Comparison of ENCODE assay signal across 8 cellular contexts in genomic region chr5:69042500-69042899, GRCh38. TPM values are rescaled to one million over a fixed set of nuclear protein-coding genes. Genes with fewer than 3 reads are reported as not detected.
DNase-seq lines count a peak whose midpoint lies in the region; ATAC-seq and TF ChIP-seq lines count a peak whose summit lies in the region.

No MANE protein-coding gene starts in this region.

- intact Hi-C loops in CD4-positive, alpha-beta T cell (cut with DNase I, micrococcal nuclease), result loop anchor here (2.0 to 5.0 kb wide), 3 partner anchors 50 to 325 kb away; partner anchors contain the start of genes AK6 (in 1 of the 2), RAD17 (in 1 of the 2) and TAF9 (in 1 of the 2)
- intact Hi-C loops in lower lobe of right lung (cut with DNase I), result no loop called here

- no peaks in the 10 kb centered on the region for H3K27me3 Mint-ChIP-seq in CD4-positive, alpha-beta T cell

- POLR2A ChIA-PET in CD4-positive, alpha-beta T cell (lab: Charles Lee), result interaction anchor here (0.7 to 1.8 kb wide), 5 partner anchors 51 to 331 kb away, joined by 3 to 9 read pairs (median 4); partner anchors contain the start of genes CDK7 and SLC30A5

- H3K36me3 ChIP-seq in MM.1S (replicated peaks; ENCODE audit: insufficient read depth, low read length) (no peaks in the 10 kb centered on the region), lower lobe of right lung (no peaks in the 10 kb centered on the region)

- peak overlapping the region; percentile 82 for H3K27ac Mint-ChIP-seq in CD4-positive, alpha-beta T cell

- H3K27me3 ChIP-seq in CD4-positive, alpha-beta T cell (ENCODE audit: control insufficient read depth, insufficient read depth, low read length), result no peaks in the 10 kb centered on the region
- H3K27me3 ChIP-seq in MM.1S (replicated peaks; ENCODE audit: insufficient read depth, low read length), result no peaks in the 10 kb centered on the region
- no peaks in the 10 kb centered on the region for H3K27me3 ChIP-seq in lower lobe of right lung (ENCODE audit: low read depth)

- H3K4me3 ChIP-seq in MM.1S (ENCODE audit: low read length) (no peak overlapping the region), lower lobe of right lung (no peak overlapping the region)

- no peaks in the 10 kb centered on the region for H3K9me3 Mint-ChIP-seq in CD4-positive, alpha-beta T cell

- peak; percentile 10 for ATAC-seq in CD4-positive, alpha-beta T cell (ENCODE audit: poor library complexity)
- ATAC-seq in GM21515 (IDR thresholded peaks at IDR 0.05; ENCODE audit: unreplicated experiment) (peak; percentile 10), lower lobe of right lung (peak in 1 of 2 donors; percentile 15)

- H3K4me2 ChIP-seq in MM.1S (ENCODE audit: low read depth, low read length), result no peak overlapping the region

- CTCF ChIA-PET in CD4-positive, alpha-beta T cell (lab: Charles Lee), result interaction anchor here (0.7 to 2.5 kb wide), 9 partner anchors 51 to 368 kb away, joined by 3 to 29 read pairs (median 3); partner anchors contain the start of genes AK6, CENPH, RAD17 and SLC30A5

- no peaks in the 10 kb centered on the region for H3K9me3 ChIP-seq in CD4-positive, alpha-beta T cell (ENCODE audit: control insufficient read depth, low read length)
- no peaks in the 10 kb centered on the region for H3K9me3 ChIP-seq in MM.1S (replicated peaks; ENCODE audit: insufficient read depth, low read length)
- H3K9me3 ChIP-seq in lower lobe of right lung, result no peaks in the 10 kb centered on the region

- H2AFZ ChIP-seq in MM.1S (ENCODE audit: low read length), result peak overlapping the region; percentile 86

- DNase-seq in CD4-positive, alpha-beta T cell, result no peak
- DNase-seq in MM.1S (no peak), lower lobe of right lung (no peak), NCI-H524 (lab: John Stamatoyannopoulos, UW) (no peak), erythroblast (lab: John Stamatoyannopoulos, UW) (no peak), cerebellar cortex (ENCODE audit: low spot score) (no peak)
- DNase-seq in activated CD8-positive, alpha-beta memory T cell treated with anti-CD3 and anti-CD28 coated beads, Interleukin-2, amount 50 U/mL, for 4 hours, result no peak

- no peaks in the 10 kb centered on the region for H3F3A ChIP-seq in MM.1S (ENCODE audit: insufficient read depth, low read length)

- H3K4me1 Mint-ChIP-seq in CD4-positive, alpha-beta T cell (ENCODE audit: low read depth), result no peaks in the 10 kb centered on the region

- no peaks in the 10 kb centered on the region for H3K79me2 ChIP-seq in MM.1S (ENCODE audit: low read length)

- H3K4me1 ChIP-seq in MM.1S (ENCODE audit: low read length) (peaks cover 6% of the 10 kb centered on the region; the same call in 1 of the 2 replicates), lower lobe of right lung (peaks cover 7% of the 10 kb centered on the region)

- no peak overlapping the region for H3K4me3 Mint-ChIP-seq in CD4-positive, alpha-beta T cell

- TF ChIP-seq POLR2A in erythroblast (IDR thresholded peaks at IDR 0.05; ENCODE audit: low read length), result no peak

- no peak overlapping the region for H3K27ac ChIP-seq in CD4-positive, alpha-beta T cell (ENCODE audit: low read depth, low read length)
- H3K27ac ChIP-seq in MM.1S (ENCODE audit: low read length) (no peak overlapping the region), lower lobe of right lung (peak overlapping the region; percentile 77)

- H4K20me1 ChIP-seq in MM.1S (ENCODE audit: insufficient read depth, low read length), result no peaks in the 10 kb centered on the region

- no peak for TF ChIP-seq CTCF in CD4-positive, alpha-beta T cell (IDR thresholded peaks at IDR 0.05)
- TF ChIP-seq CTCF in MM.1S (IDR thresholded peaks at IDR 0.05; ENCODE audit: low read length), result no peak
- TF ChIP-seq CTCF in lower lobe of right lung (IDR thresholded peaks at IDR 0.05), result no peak

- no peaks in the 10 kb centered on the region for H3K36me3 Mint-ChIP-seq in CD4-positive, alpha-beta T cell (ENCODE audit: low read depth)

- no peaks in the 10 kb centered on the region for H3K9me2 ChIP-seq in MM.1S (replicated peaks; ENCODE audit: insufficient read depth, low read length)

- no peak overlapping the region for H3K9ac ChIP-seq in MM.1S (ENCODE audit: low read length)

RNA-seq across cellular contexts. Expression of gene SLC30A5, which starts 51.3 kb away (rescaled TPM):
- 10 to 100 TPM; 16.9 to 17.2 TPM for total RNA-seq in CD4-positive, alpha-beta T cell
- total RNA-seq in lower lobe of right lung, result 62.7 TPM
